In the genomic region with DNA sequence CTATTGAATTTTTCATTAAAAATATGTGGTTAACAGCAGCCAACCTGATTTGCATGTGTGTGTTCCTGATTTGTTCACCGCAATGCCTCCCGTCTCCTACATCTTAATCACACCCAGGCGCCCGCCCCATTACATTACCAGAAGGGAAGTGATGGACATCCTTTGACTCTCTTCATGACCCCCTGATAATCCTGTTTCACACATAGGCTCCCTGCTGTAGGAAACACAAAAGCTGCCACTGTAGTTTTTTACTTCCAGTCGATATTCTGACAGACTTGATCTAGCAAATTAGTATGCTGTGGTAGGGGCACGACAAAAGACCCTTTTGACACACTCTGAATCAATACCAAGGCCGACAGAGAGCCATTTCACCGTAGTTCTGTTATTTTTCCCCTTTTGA, we compare ENCODE assay signal across 23 cellular contexts.
"Had no signal": no experiment of that assay in that cellular context is flagged by ENCODE, and none has a peak within 500 bp of the region (broad histone marks: within the 10 kb centered on the region; RNA-seq: fewer than 3 reads in every experiment).

No MANE protein-coding gene starts in this region.

- H3K36me3 ChIP-seq: esophagus muscularis mucosa, gastrocnemius medialis, left ventricle myocardium inferior, spleen, tibial nerve, upper lobe of right lung had no signal

- H3K27me3 Mint-ChIP-seq: naive B cell; stimulated activated naive B cell treated with anti-CD40 and anti-IgM and Interleukin-4, amounts not matched to agents 10 μg/mL and 1 μg/mL and 100 μg/mL, for 72 hours; stimulated activated naive CD8-positive, alpha-beta T cell treated with anti-CD3 and anti-CD28 coated beads, Interleukin-15, amount 100 ng/mL, for 72 hours had no signal

- H3K4me1 ChIP-seq: esophagus muscularis mucosa, gastrocnemius medialis, left ventricle myocardium inferior, parathyroid adenoma, psoas muscle, spleen, testis, tibial nerve, upper lobe of right lung had no signal

- H3K27ac ChIP-seq: coronary artery, esophagus muscularis mucosa, gastrocnemius medialis, left ventricle myocardium inferior, parathyroid adenoma, psoas muscle, spleen, testis, tibial nerve, upper lobe of right lung had no signal

- H3K36me3 Mint-ChIP-seq: naive B cell; stimulated activated naive B cell treated with anti-CD40 and anti-IgM and Interleukin-4, amounts not matched to agents 10 μg/mL and 1 μg/mL and 100 μg/mL, for 72 hours had no signal

- DNase-seq: central memory CD4-positive, alpha-beta T cell; effector CD8-positive, alpha-beta T cell; gastrocnemius medialis; kidney; left cardiac atrium; left ventricle myocardium inferior; mesenchymal stem cell; naive B cell; nucleus accumbens; psoas muscle; spleen; stimulated activated CD4-positive, alpha-beta T cell treated with anti-CD3 and anti-CD28 coated beads, Interleukin-2, amount 100 ng/mL, for 24 hours; stimulated activated CD4-positive, alpha-beta T cell treated with anti-CD3 and anti-CD28 coated beads, Interleukin-4, amount 100 ng/mL, for 4 hours; stimulated activated naive B cell treated with anti-CD40 and anti-IgM and Interleukin-4, amounts not matched to agents 10 μg/mL and 1 μg/mL and 100 μg/mL, for 72 hours; stimulated activated naive CD8-positive, alpha-beta T cell treated with anti-CD3 and anti-CD28 coated beads, Interleukin-15, amount 100 ng/mL, for 72 hours; testis; upper lobe of right lung had no signal

- H3K4me1 Mint-ChIP-seq: naive B cell; nephron; stimulated activated naive B cell treated with anti-CD40 and anti-IgM and Interleukin-4, amounts not matched to agents 10 μg/mL and 1 μg/mL and 100 μg/mL, for 72 hours; stimulated activated naive CD8-positive, alpha-beta T cell treated with anti-CD3 and anti-CD28 coated beads, Interleukin-15, amount 100 ng/mL, for 72 hours had no signal

- H3K9me3 Mint-ChIP-seq: nephron had no signal

- H3K4me3 ChIP-seq: coronary artery, esophagus muscularis mucosa, gastrocnemius medialis, left ventricle myocardium inferior, lung, psoas muscle, spleen, testis, tibial nerve, upper lobe of right lung had no signal

- H3K4me3 Mint-ChIP-seq: naive B cell; nephron; stimulated activated naive B cell treated with anti-CD40 and anti-IgM and Interleukin-4, amounts not matched to agents 10 μg/mL and 1 μg/mL and 100 μg/mL, for 72 hours; stimulated activated naive CD8-positive, alpha-beta T cell treated with anti-CD3 and anti-CD28 coated beads, Interleukin-15, amount 100 ng/mL, for 72 hours had no signal

- H3K9ac ChIP-seq: parathyroid adenoma had no signal

- H3K27me3 ChIP-seq: esophagus muscularis mucosa, gastrocnemius medialis, spleen, testis, tibial nerve had no signal

- H3K9me3 ChIP-seq: esophagus muscularis mucosa, gastrocnemius medialis, left ventricle myocardium inferior, psoas muscle, spleen, testis, tibial nerve, upper lobe of right lung had no signal

- H3K27ac Mint-ChIP-seq: nephron; stimulated activated naive B cell treated with anti-CD40 and anti-IgM and Interleukin-4, amounts not matched to agents 10 μg/mL and 1 μg/mL and 100 μg/mL, for 72 hours; stimulated activated naive CD8-positive, alpha-beta T cell treated with anti-CD3 and anti-CD28 coated beads, Interleukin-15, amount 100 ng/mL, for 72 hours had no signal
